In the genomic region with DNA sequence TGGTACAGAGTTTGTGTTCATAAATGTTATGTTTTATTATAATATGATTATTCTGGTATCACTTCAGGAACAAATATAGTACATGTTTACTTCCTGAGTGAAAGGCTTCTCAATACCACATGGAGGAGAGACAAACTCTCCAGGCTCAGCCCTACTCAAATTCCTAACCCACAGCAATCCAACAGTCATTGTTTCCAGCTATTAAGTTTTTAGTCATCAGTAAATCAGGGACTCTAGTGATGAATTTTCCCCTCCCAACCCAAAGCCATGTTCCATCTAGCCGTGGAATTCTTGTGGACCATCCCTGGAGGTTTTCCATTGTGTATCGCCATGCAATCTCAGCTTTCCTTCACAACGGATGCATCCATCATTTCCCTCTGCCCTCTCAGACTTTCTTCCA, we compare ENCODE assay signal across 16 cellular contexts. TPM values are rescaled to one million over a fixed set of nuclear protein-coding genes. Genes with fewer than 3 reads are reported as not detected.
"Had no signal": no experiment of that assay in that cellular context is flagged by ENCODE, and none has a peak within 500 bp of the region (broad histone marks: within the 10 kb centered on the region; RNA-seq: fewer than 3 reads in every experiment).

No MANE protein-coding gene starts in this region.

- H3K27me3 ChIP-seq: heart left ventricle, pancreas had no signal

- H3K9me3 ChIP-seq: pancreas, stomach had no signal

- H3K4me1 ChIP-seq: pancreas had no signal

- ATAC-seq: esophagus mucosa; heart left ventricle; natural killer cell treated with Interleukin-12 subunit alpha and Interleukin-12 subunit beta and Interleukin-15 and Interleukin-18, amount 100 ng/mL, for 72 hours; pancreas; right cardiac atrium had no signal

- DNase-seq: cortex of kidney; dorsolateral prefrontal cortex; effector memory CD4-positive, alpha-beta T cell; heart left ventricle; hippocampal formation; kidney glomerular epithelial cell; occipital lobe; pancreas; right cardiac atrium; small intestine; stimulated activated CD4-positive, alpha-beta T cell treated with anti-CD3 and anti-CD28 coated beads, Interleukin-12 subunit alpha, Interleukin-12 subunit beta, amount 100 ng/mL, for 4 hours; stimulated activated naive CD4-positive, alpha-beta T cell; stomach had no signal

- H3K27ac ChIP-seq: dorsolateral prefrontal cortex, heart left ventricle, pancreas, stomach had no signal

- H3K36me3 ChIP-seq: pancreas, stomach had no signal

- H3K4me3 ChIP-seq: dorsolateral prefrontal cortex, heart left ventricle, pancreas, stomach had no signal

RNA-seq across cellular contexts. Expression of a gene that starts 58.1 kb away (rescaled TPM):
- total RNA-seq: myocyte; natural killer cell treated with Interleukin-12 subunit alpha and Interleukin-12 subunit beta and Interleukin-15 and Interleukin-18, amount 100 ng/mL, for 72 hours had no signal
